ENCODE assay signal across 8 cellular contexts in genomic region chr3:133930341-133930933, GRCh38. TPM values are rescaled to one million over a fixed set of nuclear protein-coding genes. Genes with fewer than 3 reads are reported as not detected.
DNase-seq lines count a peak whose midpoint lies in the region; ATAC-seq and TF ChIP-seq lines count a peak whose summit lies in the region.

No MANE protein-coding gene starts in this region.

- intact Hi-C loops in esophagus squamous epithelium (cut with DNase I): no loop called here

- no peaks in the 10 kb centered on the region for H3F3A ChIP-seq in DOHH2 (ENCODE audit: control insufficient read depth, insufficient read depth)

- no peaks in the 10 kb centered on the region for H3K9me3 Mint-ChIP-seq in progenitor cell of endocrine pancreas (ENCODE audit: low read depth)

- H3K4me3 Mint-ChIP-seq in progenitor cell of endocrine pancreas (ENCODE audit: low read depth): no peak overlapping the region

- TF ChIP-seq CTCF in DOHH2 (IDR thresholded peaks at IDR 0.05; ENCODE audit: low read depth, low read length, poor library complexity, severe bottlenecking): peak; percentile 60
- peak in 5 of 6 experiments; percentile 52 to 74 (median 62) for TF ChIP-seq CTCF in esophagus squamous epithelium (IDR thresholded peaks at IDR 0.05)
- TF ChIP-seq CTCF in progenitor cell of endocrine pancreas (IDR thresholded peaks at IDR 0.05; ENCODE audit: unreplicated experiment): peak; percentile 78

- no peaks in the 10 kb centered on the region for H3K9me2 ChIP-seq in DOHH2 (replicated peaks; ENCODE audit: control insufficient read depth, low read length)

- H3K27ac ChIP-seq in DOHH2 (ENCODE audit: low read depth, low read length) (no peak overlapping the region), esophagus squamous epithelium (peak overlapping the region in 1 of 4 donors; percentile 10)

- WGBS in esophagus squamous epithelium, 2 donors: 44 to 68% methylated on average over 1 of the region's 1 CpG

- DNase-seq in LoVo (ENCODE audit: low spot score) (peak; percentile 43), SIG-M5 treated with dmso at 0.1 percent for 504 hours (lab: John Stamatoyannopoulos, UW; ENCODE audit: unreplicated experiment) (peak; percentile 74), esophagus squamous epithelium (lab: John Stamatoyannopoulos, UW) (no peak), progenitor cell of endocrine pancreas (ENCODE audit: low spot score, unreplicated experiment) (no peak), ureter (ENCODE audit: low spot score) (no peak)

- no peak overlapping the region for H3K27ac Mint-ChIP-seq in progenitor cell of endocrine pancreas

- H3K4me3 ChIP-seq in DOHH2 (ENCODE audit: low read length): no peak overlapping the region
- no peak overlapping the region for H3K4me3 ChIP-seq in esophagus squamous epithelium

- peaks cover 34% of the 10 kb centered on the region for H3K27me3 Mint-ChIP-seq in progenitor cell of endocrine pancreas

- H3K4me2 ChIP-seq in DOHH2 (ENCODE audit: low read length): no peak overlapping the region

- H3K79me2 ChIP-seq in DOHH2 (ENCODE audit: control insufficient read depth, low read length): no peaks in the 10 kb centered on the region

- H4K20me1 ChIP-seq in DOHH2 (ENCODE audit: control insufficient read depth, insufficient read depth, low read depth, low read length): no peaks in the 10 kb centered on the region

- no peak for TF ChIP-seq POLR2A in esophagus squamous epithelium (IDR thresholded peaks at IDR 0.05)

- H3K27me3 ChIP-seq in DOHH2 (ENCODE audit: control insufficient read depth, low read length): peaks cover 17% of the 10 kb centered on the region
- peaks cover 0 to 12% (median 0%) of the 10 kb centered on the region in 4 donors for H3K27me3 ChIP-seq in esophagus squamous epithelium

- H3K36me3 Mint-ChIP-seq in progenitor cell of endocrine pancreas (ENCODE audit: insufficient read depth): no peaks in the 10 kb centered on the region

- H3K9me3 ChIP-seq in DOHH2 (ENCODE audit: control insufficient read depth, insufficient read depth, low read length) (no peaks in the 10 kb centered on the region), esophagus squamous epithelium (no peaks in the 10 kb centered on the region)

- H3K36me3 ChIP-seq in DOHH2 (ENCODE audit: control insufficient read depth, low read length): no peaks in the 10 kb centered on the region
- peaks cover 0 to 13% (median 0%) of the 10 kb centered on the region in 3 donors for H3K36me3 ChIP-seq in esophagus squamous epithelium

- H3K4me1 Mint-ChIP-seq in progenitor cell of endocrine pancreas (ENCODE audit: low read depth): peaks cover 4% of the 10 kb centered on the region

- H3K4me1 ChIP-seq in DOHH2 (ENCODE audit: control insufficient read depth, low read length) (peaks cover 10% of the 10 kb centered on the region), esophagus squamous epithelium (peaks cover 9 to 20% (median 13%) of the 10 kb centered on the region in 3 donors)

- no peak for ATAC-seq in GM18870 (IDR thresholded peaks at IDR 0.05; ENCODE audit: unreplicated experiment)
- ATAC-seq in HG02571 (IDR thresholded peaks at IDR 0.05; ENCODE audit: unreplicated experiment): no peak

RNA-seq across cellular contexts. Expression of gene RAB6B, which starts 34.8 kb away (rescaled TPM):
- total RNA-seq in esophagus squamous epithelium: 1 to 10 TPM in 2 of 4 donors, under 1 TPM in 2; 0.09 to 1.7 (median 0.68) TPM
- total RNA-seq in progenitor cell of endocrine pancreas: 10.5 and 12.9 TPM in 2 replicates
- total RNA-seq in ureter: 8.2 TPM

Comparison
In these comparisons a context has a peak if more than half of its experiments do, and no peak if none do; other contexts are left out.
1. DNase-seq: peak in LoVo (single experiment) and SIG-M5 treated with dmso at 0.1 percent for 504 hours (single experiment); none in esophagus squamous epithelium (single experiment), progenitor cell of endocrine pancreas (single experiment) and ureter (single experiment).
2. Peak in every context shown above with its lines, with median percentiles within 50 percentile points of each other: CTCF ChIP-seq.